ENCODE assay signal across 10 cellular contexts in genomic region chr19:43439183-43440063, GRCh38. TPM values are rescaled to one million over a fixed set of nuclear protein-coding genes. Genes with fewer than 3 reads are reported as not detected.
DNase-seq lines count a peak whose midpoint lies in the region; ATAC-seq and TF ChIP-seq lines count a peak whose summit lies in the region.
"Had no signal": no experiment of that assay in that cellular context is flagged by ENCODE, and none has a peak within 500 bp of the region (broad histone marks: within the 10 kb centered on the region; RNA-seq: fewer than 3 reads in every experiment).

No MANE protein-coding gene starts in this region.

- H3K27ac ChIP-seq in coronary artery: no peak overlapping the region
- H3K27ac ChIP-seq: parathyroid adenoma had no signal

- no peak overlapping the region for H3K4me3 ChIP-seq in coronary artery

- ATAC-seq in HG02763 (IDR thresholded peaks at IDR 0.05; ENCODE audit: unreplicated experiment): no peak

- no peak for TF ChIP-seq CTCF in coronary artery (IDR thresholded peaks at IDR 0.05)

- DNase-seq in GM03348 (ENCODE audit: low spot score) (peak; percentile 60), NOMO-1 (lab: John Stamatoyannopoulos, UW; ENCODE audit: unreplicated experiment in 2 of 2) (peak; percentile 51 to 63), myocyte (ENCODE audit: low read depth) (peak; percentile 35), NK-92 (lab: John Stamatoyannopoulos, UW; ENCODE audit: unreplicated experiment) (no peak), NCI-H187 (lab: John Stamatoyannopoulos, UW) (no peak), coronary artery (ENCODE audit: low spot score) (no peak)
- peak; percentile 67 for DNase-seq in activated effector memory CD4-positive, alpha-beta T cell treated with anti-CD3 and anti-CD28 coated beads, Interleukin-2, amount 50 U/mL, for 16 hours

RNA-seq across cellular contexts. Expression of gene TEX101, which starts 24.7 kb away (rescaled TPM):
- total RNA-seq in myocyte: not detected in 2 replicates
- not detected for polyA plus RNA-seq in myocyte (2012)
- total RNA-seq: urinary bladder had no signal
- polyA plus RNA-seq: urinary bladder had no signal

RNA-seq across cellular contexts. Expression of gene LYPD3, which starts 26.0 kb away (rescaled TPM):
- total RNA-seq in myocyte: 0.21 and 0.37 TPM in 2 replicates
- polyA plus RNA-seq in myocyte (2012): 0.20 TPM

Comparison
In these comparisons a context has a peak if more than half of its experiments do, and no peak if none do; other contexts are left out.
1. DNase-seq: peak in GM03348 (single experiment), NOMO-1 (2 of 2), activated effector memory CD4-positive, alpha-beta T cell treated with anti-CD3 and anti-CD28 coated beads, Interleukin-2, amount 50 U/mL, for 16 hours (single experiment) and myocyte (single experiment); none in NK-92 (single experiment), NCI-H187 (0 of 2) and coronary artery (single experiment).